8 cellular contexts compared by ENCODE assay signal in genomic region chr20:50192364-50193168, GRCh38. TPM values are rescaled to one million over a fixed set of nuclear protein-coding genes. Genes with fewer than 3 reads are reported as not detected.
DNase-seq lines count a peak whose midpoint lies in the region; ATAC-seq, FAIRE-seq and TF ChIP-seq lines count a peak whose summit lies in the region.

No MANE protein-coding gene starts in this region.

- peaks cover 18% of the 10 kb centered on the region for H3K4me1 Mint-ChIP-seq in astrocyte (ENCODE audit: low read depth, unreplicated experiment)

- ATAC-seq in GM21447 (IDR thresholded peaks at IDR 0.05; ENCODE audit: unreplicated experiment) (peak; percentile 35), gastrocnemius medialis (peak; percentile 18 to 24), GM21367 (IDR thresholded peaks at IDR 0.05; ENCODE audit: unreplicated experiment) (no peak)

- H3K4me2 ChIP-seq in astrocyte (ENCODE audit: low read length), result peak overlapping the region; percentile 96

- peak overlapping the region; percentile 100 for H3K27ac Mint-ChIP-seq in astrocyte (ENCODE audit: unreplicated experiment)

- peaks cover 22% of the 10 kb centered on the region for H3K4me1 ChIP-seq in astrocyte (ENCODE audit: insufficient read depth, low read length)
- H3K4me1 ChIP-seq in gastrocnemius medialis, result peaks cover 0 to 10% of the 10 kb centered on the region in 2 donors

- in situ Hi-C loops in gastrocnemius medialis (cut with MboI; ENCODE audit: low sequenced_read_pairs in 4 of 4), result loop anchor here in 3 of 4 donors (10.0 to 25.0 kb wide), 3 partner anchors 82 to 570 kb away; no protein-coding TSS in a partner anchor

- H3K9ac ChIP-seq in astrocyte (ENCODE audit: low read length), result peak overlapping the region; percentile 96

- no peaks in the 10 kb centered on the region for H3K9me3 ChIP-seq in astrocyte (ENCODE audit: insufficient read depth, low read depth, low read length)
- H3K9me3 ChIP-seq in gastrocnemius medialis, result no peaks in the 10 kb centered on the region

- no peak for FAIRE-seq in astrocyte (lab: Jason Lieb, UNC)

- H3K9me3 Mint-ChIP-seq in astrocyte (ENCODE audit: unreplicated experiment), result no peaks in the 10 kb centered on the region

- peak overlapping the region; percentile 98 for H3K4me3 Mint-ChIP-seq in astrocyte (ENCODE audit: unreplicated experiment)

- intact Hi-C loops in gastrocnemius medialis (cut with DNase I; ENCODE audit: low total_unique reads), result no loop called here

- H3K27ac ChIP-seq in astrocyte (ENCODE audit: low read depth, low read length) (peak overlapping the region; percentile 98), gastrocnemius medialis (peak overlapping the region; percentile 91 to 100 (median 97))

- H3K4me3 ChIP-seq in astrocyte (ENCODE audit: insufficient read depth, low read depth, low read length), result peak overlapping the region; percentile 97
- H3K4me3 ChIP-seq in gastrocnemius medialis, result peak overlapping the region; percentile 86 to 96 (median 90)

- H3K27me3 ChIP-seq in astrocyte (ENCODE audit: insufficient read depth, low read length) (no peaks in the 10 kb centered on the region), gastrocnemius medialis (no peaks in the 10 kb centered on the region)

- DNase-seq in AML-193 (lab: John Stamatoyannopoulos, UW), result peak; percentile 80 to 83
- DNase-seq in NCI-H1436 (lab: John Stamatoyannopoulos, UW), result peak; percentile 59
- DNase-seq in T-helper 9 cell, result peak; percentile 67
- DNase-seq in astrocyte (ENCODE audit: low read depth), result peak; percentile 85
- peak in 29 of 51 donors; percentile 18 to 78 (median 40) for DNase-seq in hypothalamus (lab: John Stamatoyannopoulos, UW)
- DNase-seq in gastrocnemius medialis, result peak; percentile 77 to 90

- no peak overlapping the region for H2AFZ ChIP-seq in astrocyte (ENCODE audit: low read depth, low read length)

- TF ChIP-seq CTCF in astrocyte (IDR thresholded peaks at IDR 0.05; ENCODE audit: insufficient read depth, low read depth, low read length) (no peak), gastrocnemius medialis (IDR thresholded peaks at IDR 0.05 in 4 of 5, conservative IDR thresholded peaks at IDR 0.05 in 1 of 5) (no peak)

- TF ChIP-seq POLR2A in gastrocnemius medialis (IDR thresholded peaks at IDR 0.05), result peak; percentile 51 to 78

- peaks cover 8% of the 10 kb centered on the region for H3K36me3 Mint-ChIP-seq in astrocyte (ENCODE audit: low read depth, unreplicated experiment)

- H3K79me2 ChIP-seq in astrocyte (ENCODE audit: insufficient read depth, low read length), result peaks cover 34% of the 10 kb centered on the region

- H3K36me3 ChIP-seq in astrocyte (ENCODE audit: insufficient read depth, low read length), result no peaks in the 10 kb centered on the region
- H3K36me3 ChIP-seq in gastrocnemius medialis, result peaks cover 0 to 16% of the 10 kb centered on the region in 2 donors

- H4K20me1 ChIP-seq in astrocyte (ENCODE audit: insufficient read depth, low read length), result peaks cover 33% of the 10 kb centered on the region

- H3K27me3 Mint-ChIP-seq in astrocyte (ENCODE audit: low read depth, unreplicated experiment), result peaks cover 2% of the 10 kb centered on the region

RNA-seq across cellular contexts. Expression of gene CEBPB, which starts 1.9 kb away (rescaled TPM):
- total RNA-seq in astrocyte, result 33.8 and 34.6 TPM in 2 replicates
- 100 to 1,000 TPM; 219 to 434 (median 321) TPM for total RNA-seq in gastrocnemius medialis

RNA-seq across cellular contexts. Expression of gene PEDS1, which starts 39.0 kb away (rescaled TPM):
- total RNA-seq in astrocyte (41.6 and 44.1 TPM in 2 replicates), gastrocnemius medialis (10 to 100 TPM; 33.2 to 77.9 (median 38.2) TPM)
